Comparison of ENCODE assay signal across 24 cellular contexts in the genomic region with DNA sequence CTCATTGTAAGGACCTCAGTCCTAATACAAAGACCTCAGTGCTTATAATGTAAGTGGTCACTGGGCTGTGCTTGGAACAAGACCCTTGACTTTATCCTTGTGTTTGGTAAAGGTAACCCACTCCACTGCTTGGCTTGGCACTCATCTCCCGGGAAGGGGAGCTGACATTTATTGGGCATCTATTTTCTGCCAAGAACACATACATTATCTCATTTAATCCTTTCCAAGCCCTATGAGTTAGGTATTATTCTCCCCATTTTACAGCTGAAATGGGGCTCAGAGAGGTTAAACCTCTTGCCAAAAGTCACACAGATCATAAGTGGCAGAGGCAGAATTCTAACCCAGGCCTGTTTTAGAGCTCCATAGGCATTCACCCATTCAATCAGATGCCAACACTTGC. TPM values are rescaled to one million over a fixed set of nuclear protein-coding genes. Genes with fewer than 3 reads are reported as not detected.
"Had no signal": no experiment of that assay in that cellular context is flagged by ENCODE, and none has a peak within 500 bp of the region (broad histone marks: within the 10 kb centered on the region; RNA-seq: fewer than 3 reads in every experiment).

No MANE protein-coding gene starts in this region.

- H2AFZ ChIP-seq: hepatocyte had no signal

- H3K4me1 ChIP-seq: colonic mucosa had no signal

- DNase-seq: colonic mucosa; dermis blood vessel endothelial cell; dorsolateral prefrontal cortex; effector CD4-positive, alpha-beta T cell; effector memory CD4-positive, alpha-beta T cell; foreskin keratinocyte; heart left ventricle; hypothalamus; immature natural killer cell; islet precursor cell; kidney; kidney glomerular epithelial cell; left colon; left ventricle myocardium superior; lower lobe of right lung; mesenchymal stem cell; mucosa of descending colon; naive B cell had no signal

- H3K27ac ChIP-seq: colonic mucosa, dorsolateral prefrontal cortex, esophagus muscularis mucosa, foreskin keratinocyte, gastroesophageal sphincter, heart left ventricle, hepatocyte, lower lobe of right lung had no signal

- H3K4me3 ChIP-seq: colonic mucosa, dorsolateral prefrontal cortex, esophagus muscularis mucosa, gastroesophageal sphincter, heart left ventricle, hepatocyte, lower lobe of right lung, mucosa of descending colon had no signal

- H3K9me3 ChIP-seq: colonic mucosa, esophagus muscularis mucosa, gastroesophageal sphincter, heart left ventricle, lower lobe of right lung, mucosa of descending colon had no signal

- ATAC-seq: foreskin keratinocyte, gastroesophageal sphincter, heart left ventricle, left colon, left lobe of liver, left ventricle myocardium superior, lower lobe of right lung, mucosa of descending colon had no signal

- H3K36me3 ChIP-seq: colonic mucosa, esophagus muscularis mucosa, gastroesophageal sphincter, heart left ventricle, lower lobe of right lung had no signal

- H3K4me2 ChIP-seq: hepatocyte had no signal

- FAIRE-seq: endothelial cell of umbilical vein, frontal cortex, kidney had no signal

- H3K79me2 ChIP-seq: hepatocyte had no signal

RNA-seq across cellular contexts. Expression of gene STC2, which starts 32.4 kb away (rescaled TPM):
- polyA plus RNA-seq: immature natural killer cell had no signal
